8 cellular contexts compared by ENCODE assay signal in the genomic region with DNA sequence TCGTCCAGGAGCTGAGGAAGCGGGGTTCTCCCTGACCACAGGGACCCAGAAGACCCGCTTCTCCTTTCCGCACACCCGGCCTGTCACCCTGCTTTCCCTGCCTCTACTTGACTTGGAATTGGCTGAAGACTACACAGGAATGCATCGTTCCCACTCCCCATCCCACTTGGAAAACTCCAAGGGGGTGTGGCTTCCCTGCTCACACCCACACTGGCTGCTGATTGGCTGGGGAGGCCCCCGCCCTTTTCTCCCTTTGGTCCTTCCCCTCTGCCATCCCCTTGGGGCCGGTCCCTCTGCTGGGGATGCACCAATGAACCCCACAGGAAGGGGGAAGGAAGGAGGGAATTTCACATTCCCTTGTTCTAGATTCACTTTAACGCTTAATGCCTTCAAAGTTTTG. TPM values are rescaled to one million over a fixed set of nuclear protein-coding genes. Genes with fewer than 3 reads are reported as not detected.
A peak's percentile ranks its signal among the peaks of the same experiment; 100 is the strongest.
DNase-seq lines count a peak whose midpoint lies in the region; ATAC-seq, FAIRE-seq and TF ChIP-seq lines count a peak whose summit lies in the region.

No MANE protein-coding gene starts in this region.

- FAIRE-seq in K562 (lab: Jason Lieb, UNC) = peak; percentile 85
- no peak for FAIRE-seq in GM12892 (lab: Jason Lieb, UNC)

- TF ChIP-seq EP300 in K562 (IDR thresholded peaks at IDR 0.05; ENCODE audit: low read length) = no peak

- H3K36me3 ChIP-seq in Caco-2 (ENCODE audit: control insufficient read depth, insufficient read depth, low read length) = peaks cover 5% of the 10 kb centered on the region
- H3K36me3 ChIP-seq in K562 (ENCODE audit: control insufficient read depth, insufficient read depth, low read length) = peaks cover 72% of the 10 kb centered on the region

- no peak overlapping the region for H2AFZ ChIP-seq in K562 (ENCODE audit: low read depth, low read length)

- H4K20me1 ChIP-seq in K562 (replicated peaks; ENCODE audit: control insufficient read depth, insufficient read depth, low read length) = peaks cover 10% of the 10 kb centered on the region

- DNase-seq in Caco-2 (peak; percentile 88 to 92), M059J (ENCODE audit: low read depth) (peak; percentile 73), K562 (ENCODE audit: extremely low read depth in 1 of 4, low spot score in 3 of 4) (peak; percentile 76 to 89 (median 82)), kidney tubule cell (ENCODE audit: low spot score) (peak; percentile 65), GF-D8 (lab: John Stamatoyannopoulos, UW) (no peak), GM12892 (ENCODE audit: insufficient read length) (no peak)
- DNase-seq in activated CD4-positive, alpha-beta memory T cell treated with anti-CD3 and anti-CD28 coated beads for 36 hours = no peak

- H3K27me3 ChIP-seq in Caco-2 (replicated peaks; ENCODE audit: control insufficient read depth, insufficient read depth, low read length) (no peaks in the 10 kb centered on the region), K562 (ENCODE audit: control insufficient read depth in 2 of 2, insufficient read depth in 2 of 2, low read length in 2 of 2) (no peaks in the 10 kb centered on the region)

- no peak for TF ChIP-seq CTCF in Caco-2 (IDR thresholded peaks at IDR 0.05; ENCODE audit: insufficient read depth in 1 of 2, low read depth in 1 of 2, low read length in 1 of 2, severe bottlenecking in 1 of 2, unreplicated experiment in 1 of 2)
- no peak for TF ChIP-seq CTCF in K562 (IDR thresholded peaks at IDR 0.05 in 2 of 3, conservative IDR thresholded peaks at IDR 0.05 in 1 of 3; ENCODE audit: insufficient read depth in 2 of 3, low read depth in 1 of 3, low read length in 3 of 3)

- H3K27ac ChIP-seq in K562 (ENCODE audit: extremely low read depth, low read depth, low read length) = no peak overlapping the region

- H3K4me3 Mint-ChIP-seq in Caco-2 (ENCODE audit: unreplicated experiment) = no peak overlapping the region
- no peak overlapping the region for H3K4me3 Mint-ChIP-seq in activated CD4-positive, alpha-beta memory T cell treated with anti-CD3 and anti-CD28 coated beads for 36 hours

- 0 out of 2 replicates have a peak, but pooled peaks have one; percentile 25 for TF ChIP-seq POLR2A in K562 (conservative IDR thresholded peaks at IDR 0.05)
- TF ChIP-seq POLR2A in GM12892 (IDR thresholded peaks at IDR 0.05; ENCODE audit: low read depth, low read length) = no peak; the same call in 1 of the 2 replicates

- H3K9ac ChIP-seq in K562 (ENCODE audit: insufficient read depth in 1 of 2, low read depth in 2 of 2, low read length in 2 of 2) = no peak overlapping the region

- H3K9me3 ChIP-seq in Caco-2 (peaks cover 3% of the 10 kb centered on the region), K562 (replicated peaks; ENCODE audit: control insufficient read depth, insufficient read depth, low read depth, low read length) (no peaks in the 10 kb centered on the region; the same call in 1 of the 2 replicates)

- intact Hi-C loops in Caco-2 (cut with micrococcal nuclease; ENCODE audit: unreplicated experiment) (no loop called here), K562 (cut with micrococcal nuclease) (no loop called here)
- intact Hi-C loops in activated CD4-positive, alpha-beta memory T cell treated with anti-CD3 and anti-CD28 coated beads for 36 hours (cut with micrococcal nuclease) = no loop called here

- CTCF ChIA-PET in Caco-2 (lab: Charles Lee) (interaction anchor here (0.6 to 1.5 kb wide), 2 partner anchors 48 to 115 kb away, joined by 9 to 10 read pairs; no protein-coding TSS in a partner anchor), K562 (lab: Yijun Ruan, JAX; ENCODE audit: low intra/inter-chr PET ratio) (interaction anchor here (3.3 kb wide), 1 partner anchor 116 kb away, joined by 34 read pairs; no protein-coding TSS in a partner anchor)
- CTCF ChIA-PET in activated CD4-positive, alpha-beta memory T cell treated with anti-CD3 and anti-CD28 coated beads for 36 hours (lab: Charles Lee) = interaction anchor here (2.2 kb wide), 1 partner anchor 32 kb away, joined by 7 read pairs; no protein-coding TSS in a partner anchor

- ATAC-seq in K562 = peak; percentile 77
- no peak for ATAC-seq in GM21390 (IDR thresholded peaks at IDR 0.05; ENCODE audit: unreplicated experiment)

- no peak overlapping the region for H3K4me3 ChIP-seq in Caco-2 (ENCODE audit: low read depth, low read length)
- H3K4me3 ChIP-seq in K562 = no peak overlapping the region

- H3K27ac Mint-ChIP-seq in Caco-2 (ENCODE audit: unreplicated experiment) = no peak overlapping the region
- no peak overlapping the region for H3K27ac Mint-ChIP-seq in activated CD4-positive, alpha-beta memory T cell treated with anti-CD3 and anti-CD28 coated beads for 36 hours

- WGBS in K562 (ENCODE audit: insufficient coverage, low coverage, missing lambda C conversion rate) = 62% methylated on average over 7 of the region's 9 CpGs

- no peak for TF ChIP-seq RAD21 in K562 (CRISPR knock-in tag; conservative IDR thresholded peaks at IDR 0.05 in 1 of 2, IDR thresholded peaks at IDR 0.05 in 1 of 2)

- no peak overlapping the region for H3K4me2 ChIP-seq in K562 (ENCODE audit: insufficient read depth, low read length)

- in situ Hi-C loops in K562 (cut with MboI) = no loop called here

- H3K4me1 ChIP-seq in Caco-2 (peaks cover 11% of the 10 kb centered on the region), K562 (replicated peaks in 1 of 2; ENCODE audit: control insufficient read depth in 2 of 2, insufficient read depth in 2 of 2, low read length in 2 of 2) (peaks cover 3 to 35% of the 10 kb centered on the region in 2 experiments; a peak in 3 of 5 replicates)

- H3K9me3 Mint-ChIP-seq in Caco-2 (ENCODE audit: unreplicated experiment) = no peaks in the 10 kb centered on the region
- peaks cover 2% of the 10 kb centered on the region for H3K9me3 Mint-ChIP-seq in activated CD4-positive, alpha-beta memory T cell treated with anti-CD3 and anti-CD28 coated beads for 36 hours

- no peaks in the 10 kb centered on the region for H3K27me3 Mint-ChIP-seq in Caco-2 (ENCODE audit: insufficient read depth, unreplicated experiment)
- H3K27me3 Mint-ChIP-seq in activated CD4-positive, alpha-beta memory T cell treated with anti-CD3 and anti-CD28 coated beads for 36 hours = peaks cover 1% of the 10 kb centered on the region

- peaks cover 62% of the 10 kb centered on the region for H3K36me3 Mint-ChIP-seq in Caco-2 (ENCODE audit: insufficient read depth, unreplicated experiment)
- peaks cover 37% of the 10 kb centered on the region for H3K36me3 Mint-ChIP-seq in activated CD4-positive, alpha-beta memory T cell treated with anti-CD3 and anti-CD28 coated beads for 36 hours

- H3K79me2 ChIP-seq in K562 (ENCODE audit: control insufficient read depth, insufficient read depth, low read length) = no peaks in the 10 kb centered on the region

- H3K4me1 Mint-ChIP-seq in Caco-2 (ENCODE audit: low read depth, unreplicated experiment) = peaks cover 10% of the 10 kb centered on the region
- H3K4me1 Mint-ChIP-seq in activated CD4-positive, alpha-beta memory T cell treated with anti-CD3 and anti-CD28 coated beads for 36 hours (ENCODE audit: low read depth) = peaks cover 22% of the 10 kb centered on the region

- POLR2A ChIA-PET in Caco-2 (lab: Charles Lee) (no interaction called here), K562 (lab: Yijun Ruan, JAX) (interaction anchor here (0.6 to 2.7 kb wide), 5 partner anchors 11 to 87 kb away, joined by 3 to 10 read pairs (median 4); no protein-coding TSS in a partner anchor)
- POLR2A ChIA-PET in activated CD4-positive, alpha-beta memory T cell treated with anti-CD3 and anti-CD28 coated beads for 36 hours (lab: Charles Lee) = no interaction called here

- BruUV-seq in Caco-2 (replicated peaks; lab: Mats Ljungman, UMichigan) (TSS peak; percentile 33), K562 (replicated peaks; lab: Mats Ljungman, UMichigan) (TSS peak; percentile 45)

- peaks cover 5% of the 10 kb centered on the region for H3K9me1 ChIP-seq in K562 (ENCODE audit: control insufficient read depth, insufficient read depth, low read length)

RNA-seq across cellular contexts. Expression of a gene that starts 18.9 kb away (rescaled TPM):
- total RNA-seq in Caco-2 (2022) = 72.4 and 83.1 TPM in 2 replicates
- total RNA-seq in M059J (2014; rRNA removed; shearing (Covaris generic)) = 91.6 and 97.7 TPM in 2 replicates
- 123 and 279 TPM in 2 replicates for total RNA-seq in K562 (2011; cell fraction: chromatin; rRNA removed; ENCODE audit: low replicate concordance)
- 127 and 148 TPM in 2 replicates for total RNA-seq in K562 (2011; cell fraction: nucleolus; rRNA removed)
- 106 and 127 TPM in 2 replicates for total RNA-seq in K562 (2011; cell fraction: nucleoplasm; rRNA removed)
- 207 and 522 TPM in 2 replicates for total RNA-seq in K562 (2014; rRNA removed)
- total RNA-seq in K562 (2014; rRNA removed; fragmentation: Illumina TruSeq; extraction: Trizol) = 98.6 and 104 TPM in 2 replicates
- 112 and 114 TPM in 2 replicates for total RNA-seq in K562 (2015; rRNA removed; fragmentation: Illumina TruSeq; extraction: Trizol)
- 248 and 261 TPM in 2 replicates for total RNA-seq in K562 (2021)
- 92.0 and 102 TPM in 2 replicates for polyA plus RNA-seq in K562 (2011; rRNA removed)
- 80.7 and 337 TPM in 2 replicates for polyA plus RNA-seq in K562 (2011; cell fraction: cytosol; rRNA removed)
- polyA plus RNA-seq in K562 (2011; cell fraction: nucleus; rRNA removed) = 119 and 149 TPM in 2 replicates
- 109 and 183 TPM in 2 replicates for polyA plus RNA-seq in K562 (2012)
- polyA plus RNA-seq in K562 (2014; fragmentation: Illumina TruSeq; extraction: Trizol) = 169 and 182 TPM in 2 replicates
- polyA plus RNA-seq in K562 (2014; fragmentation: Nextera tagmentation; extraction: Ambion mirVana) = 10 to 100 TPM; 16.7 to 22.6 TPM
- polyA plus RNA-seq in K562 (2014; rRNA removed) = 148 and 251 TPM in 2 replicates
- 55.1 and 66.5 TPM in 2 replicates for polyA minus RNA-seq in K562 (2011; rRNA and poly(A)+ RNA removed)
- polyA minus RNA-seq in K562 (2011; cell fraction: cytosol; rRNA and poly(A)+ RNA removed) = 131 and 134 TPM in 2 replicates
- 72.3 and 93.4 TPM in 2 replicates for polyA minus RNA-seq in K562 (2011; cell fraction: nucleus; rRNA and poly(A)+ RNA removed)
- 100 to 1,000 TPM; 167 to 174 TPM for total RNA-seq in activated CD4-positive, alpha-beta memory T cell treated with anti-CD3 and anti-CD28 coated beads for 36 hours
- polyA plus RNA-seq in GM12892 (2012; ENCODE audit: missing spikeins) = 85.7 TPM

RNA-seq across cellular contexts. Expression of a gene that starts 27.9 kb away (rescaled TPM):
- total RNA-seq in Caco-2 (2022) = 1.2 and 2.8 TPM in 2 replicates
- 0.64 TPM in 1 of 2 replicates, not detected in the other for total RNA-seq in M059J (2014; rRNA removed; shearing (Covaris generic))
- total RNA-seq in K562 (2011; cell fraction: chromatin; rRNA removed; ENCODE audit: low replicate concordance) = 2.8 and 3.4 TPM in 2 replicates
- total RNA-seq in K562 (2011; cell fraction: nucleolus; rRNA removed) = 3.5 and 5.0 TPM in 2 replicates
- 2.3 and 3.4 TPM in 2 replicates for total RNA-seq in K562 (2011; cell fraction: nucleoplasm; rRNA removed)
- 6.2 and 8.7 TPM in 2 replicates for total RNA-seq in K562 (2014; rRNA removed)
- total RNA-seq in K562 (2014; rRNA removed; fragmentation: Illumina TruSeq; extraction: Trizol) = 5.4 and 6.1 TPM in 2 replicates
- 6.0 and 6.5 TPM in 2 replicates for total RNA-seq in K562 (2015; rRNA removed; fragmentation: Illumina TruSeq; extraction: Trizol)
- total RNA-seq in K562 (2021) = 6.4 and 7.6 TPM in 2 replicates
- polyA plus RNA-seq in K562 (2011; rRNA removed) = 4.5 and 7.8 TPM in 2 replicates
- polyA plus RNA-seq in K562 (2011; cell fraction: cytosol; rRNA removed) = 7.5 and 9.8 TPM in 2 replicates
- 7.9 and 8.8 TPM in 2 replicates for polyA plus RNA-seq in K562 (2011; cell fraction: nucleus; rRNA removed)
- 9.6 and 13.5 TPM in 2 replicates for polyA plus RNA-seq in K562 (2012)
- 8.5 and 10.4 TPM in 2 replicates for polyA plus RNA-seq in K562 (2014; fragmentation: Illumina TruSeq; extraction: Trizol)
- polyA plus RNA-seq in K562 (2014; fragmentation: Nextera tagmentation; extraction: Ambion mirVana) = 10 to 100 TPM; 13.0 to 15.6 TPM
- 14.0 and 15.7 TPM in 2 replicates for polyA plus RNA-seq in K562 (2014; rRNA removed)
- 1.2 and 1.8 TPM in 2 replicates for polyA minus RNA-seq in K562 (2011; rRNA and poly(A)+ RNA removed)
- 1.1 and 1.3 TPM in 2 replicates for polyA minus RNA-seq in K562 (2011; cell fraction: cytosol; rRNA and poly(A)+ RNA removed)
- polyA minus RNA-seq in K562 (2011; cell fraction: nucleus; rRNA and poly(A)+ RNA removed) = 1.5 and 1.8 TPM in 2 replicates
- 1 to 10 TPM; 3.5 to 3.6 TPM for total RNA-seq in activated CD4-positive, alpha-beta memory T cell treated with anti-CD3 and anti-CD28 coated beads for 36 hours
- polyA plus RNA-seq in GM12892 (2012; ENCODE audit: missing spikeins) = 3.5 TPM

RNA-seq across cellular contexts. Expression of a gene that starts 29.3 kb away (rescaled TPM):
- total RNA-seq in Caco-2 (2022) (13.8 and 18.1 TPM in 2 replicates), K562 (2014; rRNA removed) (9.3 and 20.1 TPM in 2 replicates), K562 (2014; rRNA removed; fragmentation: Illumina TruSeq; extraction: Trizol) (6.9 and 7.2 TPM in 2 replicates), K562 (2015; rRNA removed; fragmentation: Illumina TruSeq; extraction: Trizol) (7.2 and 8.3 TPM in 2 replicates), K562 (2021) (21.4 and 24.3 TPM in 2 replicates)
- total RNA-seq in M059J (2014; rRNA removed; shearing (Covaris generic)) = 3.5 and 4.2 TPM in 2 replicates
- 9.6 and 30.7 TPM in 2 replicates for total RNA-seq in K562 (2011; cell fraction: chromatin; rRNA removed; ENCODE audit: low replicate concordance)
- 33.3 and 36.9 TPM in 2 replicates for total RNA-seq in K562 (2011; cell fraction: nucleolus; rRNA removed)
- total RNA-seq in K562 (2011; cell fraction: nucleoplasm; rRNA removed) = 17.6 and 21.3 TPM in 2 replicates
- polyA plus RNA-seq in K562 (2011; rRNA removed) (14.1 and 23.1 TPM in 2 replicates), K562 (2014; fragmentation: Illumina TruSeq; extraction: Trizol) (18.6 and 23.7 TPM in 2 replicates), K562 (2014; fragmentation: Nextera tagmentation; extraction: Ambion mirVana) (under 1 TPM; 0.53 to 0.69 TPM), K562 (2014; rRNA removed) (12.3 and 18.7 TPM in 2 replicates)
- 28.2 and 40.0 TPM in 2 replicates for polyA plus RNA-seq in K562 (2011; cell fraction: cytosol; rRNA removed)
- polyA plus RNA-seq in K562 (2011; cell fraction: nucleus; rRNA removed) = 19.8 and 28.9 TPM in 2 replicates
- 30.4 and 54.3 TPM in 2 replicates for polyA plus RNA-seq in K562 (2012)
- 7.4 and 8.3 TPM in 2 replicates for polyA minus RNA-seq in K562 (2011; rRNA and poly(A)+ RNA removed)
- polyA minus RNA-seq in K562 (2011; cell fraction: cytosol; rRNA and poly(A)+ RNA removed) = 20.7 and 22.8 TPM in 2 replicates
- polyA minus RNA-seq in K562 (2011; cell fraction: nucleus; rRNA and poly(A)+ RNA removed) = 9.0 and 16.4 TPM in 2 replicates
- 1 to 10 TPM; 1.5 to 2.2 TPM for total RNA-seq in activated CD4-positive, alpha-beta memory T cell treated with anti-CD3 and anti-CD28 coated beads for 36 hours
- 5.9 TPM for polyA plus RNA-seq in GM12892 (2012; ENCODE audit: missing spikeins)

RNA-seq across cellular contexts. Expression of a gene that starts 58.3 kb away (rescaled TPM):
- total RNA-seq in Caco-2 (2022) (6.4 TPM in 2 replicates), K562 (2014; rRNA removed) (1.2 and 1.6 TPM in 2 replicates), K562 (2014; rRNA removed; fragmentation: Illumina TruSeq; extraction: Trizol) (0.73 TPM in 2 replicates), K562 (2015; rRNA removed; fragmentation: Illumina TruSeq; extraction: Trizol) (0.18 and 0.26 TPM in 2 replicates), K562 (2021) (2.4 and 2.7 TPM in 2 replicates)
- total RNA-seq in M059J (2014; rRNA removed; shearing (Covaris generic)) = 4.3 and 5.5 TPM in 2 replicates
- total RNA-seq in K562 (2011; cell fraction: chromatin; rRNA removed; ENCODE audit: low replicate concordance) = 2.1 and 8.8 TPM in 2 replicates
- 4.2 and 6.7 TPM in 2 replicates for total RNA-seq in K562 (2011; cell fraction: nucleolus; rRNA removed)
- total RNA-seq in K562 (2011; cell fraction: nucleoplasm; rRNA removed) = 3.9 and 4.5 TPM in 2 replicates
- polyA plus RNA-seq in K562 (2011; rRNA removed) (0.25 and 0.27 TPM in 2 replicates), K562 (2014; fragmentation: Illumina TruSeq; extraction: Trizol) (1.2 and 1.4 TPM in 2 replicates), K562 (2014; fragmentation: Nextera tagmentation; extraction: Ambion mirVana) (under 1 TPM; 0.11 to 0.30 TPM), K562 (2014; rRNA removed) (0.93 and 2.9 TPM in 2 replicates)
- 0.32 and 0.52 TPM in 2 replicates for polyA plus RNA-seq in K562 (2011; cell fraction: cytosol; rRNA removed)
- 1.8 and 3.8 TPM in 2 replicates for polyA plus RNA-seq in K562 (2011; cell fraction: nucleus; rRNA removed)
- 0.76 and 1.3 TPM in 2 replicates for polyA plus RNA-seq in K562 (2012)
- 0.54 and 0.77 TPM in 2 replicates for polyA minus RNA-seq in K562 (2011; rRNA and poly(A)+ RNA removed)
- polyA minus RNA-seq in K562 (2011; cell fraction: cytosol; rRNA and poly(A)+ RNA removed) = 0.55 and 0.76 TPM in 2 replicates
- 2.8 and 3.6 TPM in 2 replicates for polyA minus RNA-seq in K562 (2011; cell fraction: nucleus; rRNA and poly(A)+ RNA removed)
- 1 to 10 TPM; 3.7 to 5.9 TPM for total RNA-seq in activated CD4-positive, alpha-beta memory T cell treated with anti-CD3 and anti-CD28 coated beads for 36 hours
- polyA plus RNA-seq in GM12892 (2012; ENCODE audit: missing spikeins) = 1.1 TPM

RNA-seq across cellular contexts. Expression of a gene that starts 58.5 kb away (rescaled TPM):
- 16.9 and 17.7 TPM in 2 replicates for total RNA-seq in Caco-2 (2022)
- total RNA-seq in M059J (2014; rRNA removed; shearing (Covaris generic)) = 8.7 and 20.2 TPM in 2 replicates
- total RNA-seq in K562 (2011; cell fraction: chromatin; rRNA removed; ENCODE audit: low replicate concordance) = 15.8 and 30.8 TPM in 2 replicates
- total RNA-seq in K562 (2011; cell fraction: nucleolus; rRNA removed) = 9.5 TPM in 2 replicates
- 10.4 and 11.7 TPM in 2 replicates for total RNA-seq in K562 (2011; cell fraction: nucleoplasm; rRNA removed)
- total RNA-seq in K562 (2014; rRNA removed) = 5.5 and 7.7 TPM in 2 replicates
- total RNA-seq in K562 (2014; rRNA removed; fragmentation: Illumina TruSeq; extraction: Trizol) = 8.4 and 9.0 TPM in 2 replicates
- total RNA-seq in K562 (2015; rRNA removed; fragmentation: Illumina TruSeq; extraction: Trizol) = 12.2 and 12.9 TPM in 2 replicates
- total RNA-seq in K562 (2021) = 16.8 and 18.8 TPM in 2 replicates
- 14.2 and 16.4 TPM in 2 replicates for polyA plus RNA-seq in K562 (2011; rRNA removed)
- polyA plus RNA-seq in K562 (2011; cell fraction: cytosol; rRNA removed) = 23.7 and 30.7 TPM in 2 replicates
- polyA plus RNA-seq in K562 (2011; cell fraction: nucleus; rRNA removed) = 6.1 and 6.4 TPM in 2 replicates
- 10.3 and 11.1 TPM in 2 replicates for polyA plus RNA-seq in K562 (2012)
- polyA plus RNA-seq in K562 (2014; fragmentation: Illumina TruSeq; extraction: Trizol) = 10.6 and 12.6 TPM in 2 replicates
- polyA plus RNA-seq in K562 (2014; fragmentation: Nextera tagmentation; extraction: Ambion mirVana) = 1 to 10 TPM; 1.4 to 2.1 TPM
- polyA plus RNA-seq in K562 (2014; rRNA removed) = 7.0 and 9.3 TPM in 2 replicates
- 11.1 and 13.0 TPM in 2 replicates for polyA minus RNA-seq in K562 (2011; rRNA and poly(A)+ RNA removed)
- 7.8 and 9.7 TPM in 2 replicates for polyA minus RNA-seq in K562 (2011; cell fraction: cytosol; rRNA and poly(A)+ RNA removed)
- 2.0 and 2.2 TPM in 2 replicates for polyA minus RNA-seq in K562 (2011; cell fraction: nucleus; rRNA and poly(A)+ RNA removed)
- total RNA-seq in activated CD4-positive, alpha-beta memory T cell treated with anti-CD3 and anti-CD28 coated beads for 36 hours = 10 to 100 TPM; 10.8 to 11.0 TPM
- 6.1 TPM for polyA plus RNA-seq in GM12892 (2012; ENCODE audit: missing spikeins)

Comparison
In these comparisons a context has a peak if more than half of its experiments do, and no peak if none do; other contexts are left out.
1. DNase-seq: peak in Caco-2 (2 of 2), M059J (single experiment), K562 (4 of 4) and kidney tubule cell (single experiment); none in activated CD4-positive, alpha-beta memory T cell treated with anti-CD3 and anti-CD28 coated beads for 36 hours (single experiment), GF-D8 (single experiment) and GM12892 (single experiment).